Comparison of ENCODE assay signal across 29 cellular contexts in the genomic region with DNA sequence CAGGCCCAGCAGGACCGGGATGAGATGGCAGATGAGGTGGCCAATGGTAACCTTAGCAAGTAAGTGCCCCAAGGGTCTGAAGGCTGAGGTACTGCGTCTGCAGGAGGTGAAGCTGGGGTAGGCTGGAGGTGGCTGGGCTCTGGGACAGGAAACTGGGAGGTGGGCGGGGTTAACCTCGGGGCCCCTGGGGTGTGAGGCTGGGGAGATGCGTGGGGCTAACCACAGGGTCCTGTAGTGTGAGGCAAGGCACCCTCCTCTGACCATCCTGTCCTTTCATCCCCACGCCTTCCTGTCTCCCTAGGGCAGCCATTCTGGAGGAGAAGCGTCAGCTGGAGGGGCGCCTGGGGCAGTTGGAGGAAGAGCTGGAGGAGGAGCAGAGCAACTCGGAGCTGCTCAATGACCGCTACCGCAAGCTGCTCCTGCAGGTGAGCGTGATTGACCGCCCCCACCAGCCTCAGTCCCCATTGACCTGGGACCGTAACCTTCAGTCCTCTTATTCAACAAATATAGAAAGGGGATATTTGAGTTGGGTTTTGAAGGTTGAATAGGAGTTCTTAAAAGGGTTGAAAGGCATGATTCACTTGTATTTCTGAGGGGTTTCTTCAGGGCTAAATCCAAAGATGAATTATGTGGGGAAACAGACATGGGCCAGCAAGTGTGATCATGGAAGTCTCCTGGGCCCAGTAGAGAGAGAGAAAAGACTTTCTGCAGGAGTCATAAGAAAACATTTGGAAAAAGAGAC. TPM values are rescaled to one million over a fixed set of nuclear protein-coding genes. Genes with fewer than 3 reads are reported as not detected.
"Had no signal": no experiment of that assay in that cellular context is flagged by ENCODE, and none has a peak within 500 bp of the region (broad histone marks: within the 10 kb centered on the region; RNA-seq: fewer than 3 reads in every experiment).

No MANE protein-coding gene starts in this region.

- H3K27me3 Mint-ChIP-seq: activated CD8-positive, alpha-beta memory T cell treated with anti-CD3 and anti-CD28 coated beads, Interleukin-2, amount 10 ng/mL, durations not matched to agents 7 days and 5 days had no signal

- H3K27ac Mint-ChIP-seq: activated B cell treated with CpG ODN at 0.5 μM for 24 hours; activated CD8-positive, alpha-beta memory T cell treated with anti-CD3 and anti-CD28 coated beads, Interleukin-2, amount 10 ng/mL, durations not matched to agents 7 days and 5 days; activated naive CD4-positive, alpha-beta T cell treated with anti-CD3 and anti-CD28 coated beads, Interleukin-2, amount 50 U/mL, for 72 hours; activated naive CD8-positive, alpha-beta T cell treated with anti-CD3 and anti-CD28 coated beads, Interleukin-2, amount 50 U/mL, for 24 hours; activated T-cell treated with anti-CD3 and anti-CD28 coated beads, Interleukin-2, amount 50 U/mL, for 24 hours; activated T-helper 1 cell treated with anti-CD3 and anti-CD28 coated beads, Interleukin-12 subunit alpha, Interleukin-12 subunit beta, Interleukin-2, Interleukin-4 antibody, amounts not matched to agents 30 ng/mL and 10 ng/mL and 1 ng/mL, durations not matched to agents 14 hours and 24 hours and 36 hours; T-helper 17 cell had no signal

- H3K27me3 ChIP-seq: ascending aorta, body of pancreas, MG63, SJSA1 had no signal

- ATAC-seq: activated CD8-positive, alpha-beta memory T cell treated with anti-CD3 and anti-CD28 coated beads, Interleukin-2, amount 10 ng/mL, durations not matched to agents 7 days and 5 days; activated naive CD4-positive, alpha-beta T cell treated with anti-CD3 and anti-CD28 coated beads, Interleukin-2, amount 50 U/mL, for 72 hours; activated naive CD8-positive, alpha-beta T cell treated with anti-CD3 and anti-CD28 coated beads, Interleukin-2, amount 50 U/mL, for 24 hours; body of pancreas; T-helper 17 cell had no signal

- H3K36me3 ChIP-seq: MG63, SJSA1 had no signal

- H3K36me3 Mint-ChIP-seq: activated CD8-positive, alpha-beta memory T cell treated with anti-CD3 and anti-CD28 coated beads, Interleukin-2, amount 10 ng/mL, durations not matched to agents 7 days and 5 days had no signal

- H3K4me3 Mint-ChIP-seq: activated B cell treated with CpG ODN at 0.5 μM for 24 hours; activated CD4-positive, alpha-beta T cell treated with anti-CD3 and anti-CD28 coated beads, Interleukin-2, amount 10 ng/mL, durations not matched to agents 24 days and 14 days; activated CD8-positive, alpha-beta memory T cell treated with anti-CD3 and anti-CD28 coated beads, Interleukin-2, amount 10 ng/mL, durations not matched to agents 7 days and 5 days; activated naive CD8-positive, alpha-beta T cell treated with anti-CD3 and anti-CD28 coated beads, Interleukin-2, amount 50 U/mL, for 24 hours; activated T-cell treated with anti-CD3 and anti-CD28 coated beads, Interleukin-2, amount 50 U/mL, for 24 hours; activated T-helper 1 cell treated with anti-CD3 and anti-CD28 coated beads, Interleukin-12 subunit alpha, Interleukin-12 subunit beta, Interleukin-2, Interleukin-4 antibody, amounts not matched to agents 30 ng/mL and 10 ng/mL and 1 ng/mL, durations not matched to agents 14 hours and 24 hours and 36 hours; T-helper 17 cell had no signal

- H3K9me3 Mint-ChIP-seq: activated CD4-positive, alpha-beta T cell treated with anti-CD3 and anti-CD28 coated beads, Interleukin-2, amount 10 ng/mL, durations not matched to agents 24 days and 14 days; activated naive CD8-positive, alpha-beta T cell treated with anti-CD3 and anti-CD28 coated beads, Interleukin-2, amount 50 U/mL, for 24 hours had no signal

- H3K27ac ChIP-seq: ascending aorta, body of pancreas, SJSA1 had no signal

- DNase-seq: activated B cell treated with CpG ODN at 0.5 μM for 24 hours; activated CD4-positive, alpha-beta T cell treated with anti-CD3 and anti-CD28 coated beads for 1 hour; activated CD4-positive, alpha-beta T cell treated with anti-CD3 and anti-CD28 coated beads, Interleukin-2, amount 10 ng/mL, durations not matched to agents 24 days and 14 days; activated CD4-positive, alpha-beta T cell treated with anti-CD3 and anti-CD28 coated beads, Interleukin-2, amount 50 U/mL, for 48 hours; activated CD8-positive, alpha-beta memory T cell treated with anti-CD3 and anti-CD28 coated beads, Interleukin-2, amount 10 ng/mL, durations not matched to agents 7 days and 5 days; activated effector memory CD4-positive, alpha-beta T cell treated with anti-CD3 and anti-CD28 coated beads, Interleukin-2, amount 50 U/mL, for 16 hours; activated naive CD4-positive, alpha-beta T cell treated with Interleukin-2 at 50 U/mL for 16 hours; activated naive CD8-positive, alpha-beta T cell treated with anti-CD3 and anti-CD28 coated beads, Interleukin-2, amount 50 U/mL, for 24 hours; activated T-cell treated with anti-CD3 and anti-CD28 coated beads, Interleukin-2, amount 50 U/mL, for 24 hours; amniotic stem cell; body of pancreas; central memory CD4-positive, alpha-beta T cell; MG63; MV-4-11; NCI-H1105; NCI-H1436; NCI-H1694 treated with DMSO at 0.1 percent for 48 hours; NCI-H2029 treated with DMSO at 0.1 percent for 48 hours; NCI-H345; NCI-H510A; NCI-H69; SHP77; T-helper 17 cell; T-helper 9 cell had no signal

- H3K9me3 ChIP-seq: ascending aorta, body of pancreas, SJSA1 had no signal

- H3K4me1 ChIP-seq: ascending aorta, body of pancreas, SJSA1 had no signal

- H3K4me1 Mint-ChIP-seq: activated B cell treated with CpG ODN at 0.5 μM for 24 hours; activated CD4-positive, alpha-beta T cell treated with anti-CD3 and anti-CD28 coated beads, Interleukin-2, amount 10 ng/mL, durations not matched to agents 24 days and 14 days; activated CD8-positive, alpha-beta memory T cell treated with anti-CD3 and anti-CD28 coated beads, Interleukin-2, amount 10 ng/mL, durations not matched to agents 7 days and 5 days; activated naive CD8-positive, alpha-beta T cell treated with anti-CD3 and anti-CD28 coated beads, Interleukin-2, amount 50 U/mL, for 24 hours; T-helper 17 cell had no signal

- H3K4me3 ChIP-seq: ascending aorta, body of pancreas, MG63, SJSA1 had no signal

RNA-seq across cellular contexts. Expression of gene KCNC3, which starts 35.7 kb away (rescaled TPM):
- total RNA-seq: bronchial epithelial cell, SJSA1 had no signal
